Comparison of ENCODE assay signal across 8 cellular contexts in genomic region chr19:39351537-39352037, GRCh38. TPM values are rescaled to one million over a fixed set of nuclear protein-coding genes. Genes with fewer than 3 reads are reported as not detected.
DNase-seq lines count a peak whose midpoint lies in the region; ATAC-seq and TF ChIP-seq lines count a peak whose summit lies in the region.

No MANE protein-coding gene starts in this region.

- H3K27ac ChIP-seq in SJCRH30 (0 out of 2 replicates have a peak overlapping the region, but pooled peaks have one; percentile 3), left ventricle myocardium inferior (replicated peaks) (peak overlapping the region; percentile 42)

- H3K27me3 ChIP-seq in SJCRH30 (no peaks in the 10 kb centered on the region), left ventricle myocardium inferior (ENCODE audit: low read depth) (no peaks in the 10 kb centered on the region)

- H3K4me3 ChIP-seq in AG10803 (ENCODE audit: low read length) (no peak overlapping the region), SJCRH30 (no peak overlapping the region), left ventricle myocardium inferior (no peak overlapping the region)

- TF ChIP-seq CTCF in AG10803 (conservative IDR thresholded peaks at IDR 0.05; ENCODE audit: low read length) (no peak; the same call in 1 of the 2 replicates), left ventricle myocardium inferior (IDR thresholded peaks at IDR 0.05; ENCODE audit: borderline replicate concordance) (no peak)

- intact Hi-C loops in left ventricle myocardium inferior (cut with micrococcal nuclease) (no loop called here), left colon (cut with DNase I, micrococcal nuclease) (no loop called here)

- H3K4me1 ChIP-seq in SJCRH30: peaks cover 22% of the 10 kb centered on the region
- H3K4me1 ChIP-seq in left ventricle myocardium inferior: peaks cover 41% of the 10 kb centered on the region

- peak; percentile 36 for DNase-seq in AG10803 (ENCODE audit: low read depth)
- DNase-seq in GM19238 (ENCODE audit: insufficient read length, low spot score): peak; percentile 81
- peak; percentile 26 to 51 for DNase-seq in SJCRH30
- DNase-seq in left ventricle myocardium inferior: no peak
- no peak for DNase-seq in left colon
- DNase-seq in activated gamma-delta T cell treated with Interleukin-2 at 50 U/mL for 16 hours: no peak
- DNase-seq in C1 segment of cervical spinal cord (lab: John Stamatoyannopoulos, UW): no peak
- DNase-seq in 8988T: no peak

- H3K9me3 ChIP-seq in SJCRH30 (replicated peaks): no peaks in the 10 kb centered on the region
- H3K9me3 ChIP-seq in left ventricle myocardium inferior (replicated peaks): no peaks in the 10 kb centered on the region

- ATAC-seq in left colon: no peak

- H3K36me3 ChIP-seq in SJCRH30 (peaks cover 74% of the 10 kb centered on the region), left ventricle myocardium inferior (peaks cover 41% of the 10 kb centered on the region)

RNA-seq across cellular contexts. Expression of gene SAMD4B, which starts 9.4 kb away (rescaled TPM):
- 125 and 129 TPM in 2 replicates for total RNA-seq in SJCRH30 (2014; rRNA removed; shearing (Covaris generic))
- total RNA-seq in left ventricle myocardium inferior (47.9 TPM), left colon (10 to 100 TPM; 65.2 to 72.2 TPM)

RNA-seq across cellular contexts. Expression of gene GMFG, which starts 15.7 kb away (rescaled TPM):
- total RNA-seq in SJCRH30 (2014; rRNA removed; shearing (Covaris generic)): 3.3 and 3.7 TPM in 2 replicates
- total RNA-seq in left ventricle myocardium inferior (15.6 TPM), left colon (10 to 100 TPM in 1 of 2 donors, 1 to 10 TPM in 1; 7.0 to 17.8 TPM)

RNA-seq across cellular contexts. Expression of gene LRFN1, which starts 30.9 kb away (rescaled TPM):
- 0.59 and 0.66 TPM in 2 replicates for total RNA-seq in SJCRH30 (2014; rRNA removed; shearing (Covaris generic))
- total RNA-seq in left ventricle myocardium inferior (0.08 TPM), left colon (under 1 TPM; 0.18 to 0.61 TPM)

RNA-seq across cellular contexts. Expression of gene PAF1, which starts 39.3 kb away (rescaled TPM):
- 73.6 and 85.7 TPM in 2 replicates for total RNA-seq in SJCRH30 (2014; rRNA removed; shearing (Covaris generic))
- total RNA-seq in left ventricle myocardium inferior (33.2 TPM), left colon (10 to 100 TPM; 30.5 to 31.2 TPM)

RNA-seq across cellular contexts. Expression of gene MED29, which starts 39.6 kb away (rescaled TPM):
- 28.2 and 31.9 TPM in 2 replicates for total RNA-seq in SJCRH30 (2014; rRNA removed; shearing (Covaris generic))
- total RNA-seq in left ventricle myocardium inferior: 25.7 TPM
- 10 to 100 TPM; 30.4 to 32.4 TPM for total RNA-seq in left colon

Comparison
In these comparisons a context has a peak if more than half of its experiments do, and no peak if none do; other contexts are left out.
1. DNase-seq: peak in AG10803 (single experiment), GM19238 (single experiment) and SJCRH30 (2 of 2); none in left ventricle myocardium inferior (single experiment), left colon (0 of 2), activated gamma-delta T cell treated with Interleukin-2 at 50 U/mL for 16 hours (single experiment), C1 segment of cervical spinal cord (0 of 14) and 8988T (single experiment).